13 cellular contexts compared by ENCODE assay signal in genomic region chr3:31157028-31157694, GRCh38.
DNase-seq lines count a peak whose midpoint lies in the region; ATAC-seq lines count a peak whose summit lies in the region.
"Had no signal": no experiment of that assay in that cellular context is flagged by ENCODE, and none has a peak within 500 bp of the region (broad histone marks: within the 10 kb centered on the region; RNA-seq: fewer than 3 reads in every experiment).

No MANE protein-coding gene starts in this region.

- H3K36me3 Mint-ChIP-seq in activated CD4-positive, alpha-beta T cell treated with anti-CD3 and anti-CD28 coated beads, Interleukin-2, amount 10 ng/mL, durations not matched to agents 24 days and 14 days (ENCODE audit: low read depth) = no peaks in the 10 kb centered on the region
- H3K36me3 Mint-ChIP-seq in T-cell = no peaks in the 10 kb centered on the region
- no peaks in the 10 kb centered on the region for H3K36me3 Mint-ChIP-seq in stimulated activated naive B cell treated with anti-CD40 and anti-IgM and Interleukin-4, amounts not matched to agents 10 μg/mL and 1 μg/mL and 100 μg/mL, for 72 hours

- ATAC-seq in HG03432 (IDR thresholded peaks at IDR 0.05; ENCODE audit: unreplicated experiment) (peak; percentile 67), T-cell (replicated peaks in 1 of 4) (no peak), HG03521 (IDR thresholded peaks at IDR 0.05; ENCODE audit: unreplicated experiment) (no peak), HG03097 (IDR thresholded peaks at IDR 0.05; ENCODE audit: low FRiP score, unreplicated experiment) (no peak)
- peak; percentile 55 to 59 for ATAC-seq in stimulated activated naive B cell treated with anti-CD40 and anti-IgM and Interleukin-4, amounts not matched to agents 10 μg/mL and 1 μg/mL and 100 μg/mL, for 72 hours (replicated peaks)

- DNase-seq in activated CD4-positive, alpha-beta T cell treated with anti-CD3 and anti-CD28 coated beads, Interleukin-2, amount 10 ng/mL, durations not matched to agents 24 days and 14 days = no peak
- DNase-seq in activated CD4-positive, alpha-beta T cell treated with anti-CD3 and anti-CD28 coated beads for 1 hour = no peak
- no peak for DNase-seq in T-cell
- DNase-seq in stimulated activated naive B cell treated with anti-CD40 and anti-IgM and Interleukin-4, amounts not matched to agents 10 μg/mL and 1 μg/mL and 100 μg/mL, for 72 hours = no peak
- no peak for DNase-seq in stimulated activated CD4-positive, alpha-beta T cell treated with anti-CD3 and anti-CD28 coated beads, Interleukin-4, amount 100 ng/mL, for 24 hours
- DNase-seq: effector memory CD4-positive, alpha-beta T cell; NCI-H187; nephron progenitor cell; T-helper 9 cell; transverse colon had no signal

- CTCF ChIA-PET in T-cell (lab: Charles Lee) = interaction anchor here in 1 of 2 donors (0.6 kb wide), 1 partner anchor 348 kb away, joined by 4 read pairs; no protein-coding TSS in a partner anchor

- peak overlapping the region; percentile 39 for H3K4me3 Mint-ChIP-seq in activated CD4-positive, alpha-beta T cell treated with anti-CD3 and anti-CD28 coated beads, Interleukin-2, amount 10 ng/mL, durations not matched to agents 24 days and 14 days
- H3K4me3 Mint-ChIP-seq in T-cell = peak overlapping the region; percentile 15 to 66 (median 36)
- H3K4me3 Mint-ChIP-seq in stimulated activated naive B cell treated with anti-CD40 and anti-IgM and Interleukin-4, amounts not matched to agents 10 μg/mL and 1 μg/mL and 100 μg/mL, for 72 hours = peak overlapping the region; percentile 11 to 57
- H3K4me3 Mint-ChIP-seq: nephron progenitor cell had no signal

- peaks cover 5% of the 10 kb centered on the region for H3K4me1 Mint-ChIP-seq in activated CD4-positive, alpha-beta T cell treated with anti-CD3 and anti-CD28 coated beads, Interleukin-2, amount 10 ng/mL, durations not matched to agents 24 days and 14 days
- peaks cover 7 to 10% (median 10%) of the 10 kb centered on the region in 3 donors for H3K4me1 Mint-ChIP-seq in T-cell
- peaks cover 7 to 8% of the 10 kb centered on the region in 2 donors for H3K4me1 Mint-ChIP-seq in stimulated activated naive B cell treated with anti-CD40 and anti-IgM and Interleukin-4, amounts not matched to agents 10 μg/mL and 1 μg/mL and 100 μg/mL, for 72 hours

- POLR2A ChIA-PET in T-cell (lab: Charles Lee) = no interaction called here

- intact Hi-C loops in activated CD4-positive, alpha-beta T cell treated with anti-CD3 and anti-CD28 coated beads, Interleukin-2, amount 10 ng/mL, durations not matched to agents 24 days and 14 days (cut with micrococcal nuclease) = no loop called here

- no peaks in the 10 kb centered on the region for H3K27me3 Mint-ChIP-seq in activated CD4-positive, alpha-beta T cell treated with anti-CD3 and anti-CD28 coated beads, Interleukin-2, amount 10 ng/mL, durations not matched to agents 24 days and 14 days
- H3K27me3 Mint-ChIP-seq in T-cell = no peaks in the 10 kb centered on the region
- H3K27me3 Mint-ChIP-seq in stimulated activated naive B cell treated with anti-CD40 and anti-IgM and Interleukin-4, amounts not matched to agents 10 μg/mL and 1 μg/mL and 100 μg/mL, for 72 hours = no peaks in the 10 kb centered on the region

- peaks cover 3% of the 10 kb centered on the region for H3K9me3 Mint-ChIP-seq in activated CD4-positive, alpha-beta T cell treated with anti-CD3 and anti-CD28 coated beads, Interleukin-2, amount 10 ng/mL, durations not matched to agents 24 days and 14 days
- no peaks in the 10 kb centered on the region for H3K9me3 Mint-ChIP-seq in T-cell
- H3K9me3 Mint-ChIP-seq in stimulated activated naive B cell treated with anti-CD40 and anti-IgM and Interleukin-4, amounts not matched to agents 10 μg/mL and 1 μg/mL and 100 μg/mL, for 72 hours = no peaks in the 10 kb centered on the region

- no peak overlapping the region for H3K27ac Mint-ChIP-seq in activated CD4-positive, alpha-beta T cell treated with anti-CD3 and anti-CD28 coated beads, Interleukin-2, amount 10 ng/mL, durations not matched to agents 24 days and 14 days
- peak overlapping the region; percentile 40 to 42 for H3K27ac Mint-ChIP-seq in T-cell
- peak overlapping the region; percentile 32 for H3K27ac Mint-ChIP-seq in stimulated activated naive B cell treated with anti-CD40 and anti-IgM and Interleukin-4, amounts not matched to agents 10 μg/mL and 1 μg/mL and 100 μg/mL, for 72 hours
- H3K27ac Mint-ChIP-seq: nephron progenitor cell had no signal

Comparison
In these comparisons a context has a peak if more than half of its experiments do, and no peak if none do; other contexts are left out.
1. ATAC-seq: peak in HG03432 (single experiment) and stimulated activated naive B cell treated with anti-CD40 and anti-IgM and Interleukin-4, amounts not matched to agents 10 μg/mL and 1 μg/mL and 100 μg/mL, for 72 hours (2 of 2); none in T-cell (0 of 4), HG03521 (single experiment) and HG03097 (single experiment).
2. Peak in every context shown above with its lines, with median percentiles within 50 percentile points of each other: H3K4me3 Mint-ChIP-seq.